19 cellular contexts compared by ENCODE assay signal in the genomic region with DNA sequence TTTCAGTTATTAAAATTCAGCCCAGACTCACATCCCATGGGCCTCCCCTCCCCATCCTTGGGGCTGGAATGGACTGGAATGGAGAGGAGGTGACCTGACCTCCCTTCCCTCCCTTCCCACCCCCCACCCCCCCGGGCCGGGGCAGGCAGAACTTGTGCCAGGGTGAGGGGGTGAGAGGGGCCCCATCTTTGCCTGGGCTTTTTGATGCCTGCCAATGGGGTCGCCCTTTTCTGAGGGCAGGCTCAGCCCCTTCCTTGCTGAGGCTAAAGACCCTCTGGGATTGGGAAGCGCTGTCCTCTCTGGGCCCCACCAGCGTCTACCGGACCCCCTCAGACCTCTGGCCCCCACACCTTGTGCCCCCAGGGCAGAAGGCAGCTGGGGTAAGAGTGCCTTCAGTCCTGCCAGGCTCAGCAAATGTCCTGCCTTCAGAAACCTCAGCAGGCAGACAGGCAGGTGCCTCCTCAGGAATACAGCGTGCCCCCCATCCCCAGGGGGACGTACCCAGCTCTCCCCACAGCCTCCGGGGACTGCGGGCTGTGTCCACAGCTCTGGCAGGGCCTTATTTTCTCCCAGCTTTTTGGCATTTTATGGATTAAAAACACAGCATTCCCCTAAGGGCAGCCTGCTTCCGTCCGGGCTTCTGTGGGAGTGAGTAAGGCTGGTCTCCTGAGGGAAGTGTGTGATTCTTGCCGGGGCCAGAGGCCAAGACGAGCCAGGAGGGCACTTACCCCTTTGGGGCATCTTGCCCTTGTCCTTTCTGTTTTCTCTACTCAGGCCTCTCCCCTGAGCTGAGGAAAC. TPM values are rescaled to one million over a fixed set of nuclear protein-coding genes. Genes with fewer than 3 reads are reported as not detected.
"Had no signal": no experiment of that assay in that cellular context is flagged by ENCODE, and none has a peak within 500 bp of the region (broad histone marks: within the 10 kb centered on the region; RNA-seq: fewer than 3 reads in every experiment).

No MANE protein-coding gene starts in this region.

- H3K4me3 Mint-ChIP-seq: activated CD8-positive, alpha-beta memory T cell treated with anti-CD3 and anti-CD28 coated beads, Interleukin-2, amount 10 ng/mL, durations not matched to agents 7 days and 5 days had no signal

- H3K4me1 Mint-ChIP-seq: WTC11 had no signal

- H3K27ac ChIP-seq: brain microvascular endothelial cell, colonic mucosa, gastrocnemius medialis, heart left ventricle, left ventricle myocardium inferior, pancreas, sigmoid colon, thoracic aorta, upper lobe of right lung had no signal

- H3K27me3 Mint-ChIP-seq: stimulated activated naive B cell treated with anti-CD40 and anti-IgM and Interleukin-4, amounts not matched to agents 10 μg/mL and 1 μg/mL and 100 μg/mL, for 72 hours had no signal

- ATAC-seq: activated CD8-positive, alpha-beta memory T cell treated with anti-CD3 and anti-CD28 coated beads, Interleukin-2, amount 10 ng/mL, durations not matched to agents 7 days and 5 days; gastrocnemius medialis; stimulated activated naive B cell treated with anti-CD40 and anti-IgM and Interleukin-4, amounts not matched to agents 10 μg/mL and 1 μg/mL and 100 μg/mL, for 72 hours had no signal

- H3K9me3 Mint-ChIP-seq: activated CD4-positive, alpha-beta memory T cell treated with anti-CD3 and anti-CD28 coated beads, Interleukin-2, amount 10 ng/mL, durations not matched to agents 7 days and 5 days; activated naive CD4-positive, alpha-beta T cell treated with anti-CD3 and anti-CD28 coated beads for 36 hours; stimulated activated naive B cell treated with anti-CD40 and anti-IgM and Interleukin-4, amounts not matched to agents 10 μg/mL and 1 μg/mL and 100 μg/mL, for 72 hours; WTC11 had no signal

- H3K36me3 Mint-ChIP-seq: activated CD8-positive, alpha-beta memory T cell treated with anti-CD3 and anti-CD28 coated beads, Interleukin-2, amount 10 ng/mL, durations not matched to agents 7 days and 5 days; naive B cell; stimulated activated naive B cell treated with anti-CD40 and anti-IgM and Interleukin-4, amounts not matched to agents 10 μg/mL and 1 μg/mL and 100 μg/mL, for 72 hours; WTC11 had no signal

- H3K27me3 ChIP-seq: brain microvascular endothelial cell, colonic mucosa, upper lobe of right lung had no signal

- H3K27ac Mint-ChIP-seq: activated CD4-positive, alpha-beta memory T cell treated with anti-CD3 and anti-CD28 coated beads, Interleukin-2, amount 10 ng/mL, durations not matched to agents 7 days and 5 days; activated CD8-positive, alpha-beta memory T cell treated with anti-CD3 and anti-CD28 coated beads, Interleukin-2, amount 10 ng/mL, durations not matched to agents 7 days and 5 days; activated naive CD4-positive, alpha-beta T cell treated with anti-CD3 and anti-CD28 coated beads for 36 hours; naive B cell; stimulated activated naive B cell treated with anti-CD40 and anti-IgM and Interleukin-4, amounts not matched to agents 10 μg/mL and 1 μg/mL and 100 μg/mL, for 72 hours; WTC11 had no signal

- DNase-seq: activated CD4-positive, alpha-beta memory T cell treated with anti-CD3 and anti-CD28 coated beads, Interleukin-2, amount 10 ng/mL, durations not matched to agents 7 days and 5 days; activated CD4-positive, alpha-beta T cell treated with anti-CD3 and anti-CD28 coated beads for 48 hours; activated CD8-positive, alpha-beta memory T cell treated with anti-CD3 and anti-CD28 coated beads, Interleukin-2, amount 10 ng/mL, durations not matched to agents 7 days and 5 days; activated naive CD4-positive, alpha-beta T cell treated with anti-CD3 and anti-CD28 coated beads for 36 hours; brain microvascular endothelial cell; central memory CD4-positive, alpha-beta T cell; colonic mucosa; gastrocnemius medialis; kidney glomerular epithelial cell; left ventricle myocardium inferior; naive B cell; sigmoid colon; stimulated activated naive B cell treated with anti-CD40 and anti-IgM and Interleukin-4, amounts not matched to agents 10 μg/mL and 1 μg/mL and 100 μg/mL, for 72 hours; upper lobe of right lung had no signal

- H3K4me3 ChIP-seq: colonic mucosa, gastrocnemius medialis, pancreas, upper lobe of right lung had no signal

- H3K4me1 ChIP-seq: colonic mucosa, pancreas, upper lobe of right lung had no signal

RNA-seq across cellular contexts. Expression of a gene that starts 35.5 kb away (rescaled TPM):
- total RNA-seq: activated CD4-positive, alpha-beta memory T cell treated with anti-CD3 and anti-CD28 coated beads, Interleukin-2, amount 10 ng/mL, durations not matched to agents 7 days and 5 days; gastrocnemius medialis; left ventricle myocardium inferior; mononuclear cell; sigmoid colon; thoracic aorta; upper lobe of right lung had no signal
